8 cellular contexts compared by ENCODE assay signal in genomic region chr10:124992462-124993344, GRCh38. TPM values are rescaled to one million over a fixed set of nuclear protein-coding genes. Genes with fewer than 3 reads are reported as not detected.
DNase-seq lines count a peak whose midpoint lies in the region; ATAC-seq and TF ChIP-seq lines count a peak whose summit lies in the region.

No MANE protein-coding gene starts in this region.

- H2BK120ac ChIP-seq in mesenchymal stem cell (ENCODE audit: low read depth, low read length): no peak overlapping the region

- H2AFZ ChIP-seq in mesenchymal stem cell (ENCODE audit: low read depth, low read length): no peak overlapping the region

- 92 to 93% methylated on average over 14 to 19 of the region's 20 CpGs for WGBS in endodermal cell (ENCODE audit: insufficient coverage in 1 of 2, insufficient read length in 1 of 2), 2 experiments
- WGBS in mesenchymal stem cell: 85% methylated on average over 18 of the region's 20 CpGs

- H3K4me2 ChIP-seq in mesenchymal stem cell (ENCODE audit: low read length, poor library complexity, severe bottlenecking): no peak overlapping the region

- H4K91ac ChIP-seq in mesenchymal stem cell (ENCODE audit: low read length): no peak overlapping the region

- intact Hi-C loops in upper lobe of right lung (cut with DNase I): loop anchor here (10.0 kb wide), 1 partner anchor 52 kb away; no protein-coding TSS in a partner anchor

- H3K36me3 Mint-ChIP-seq in endodermal cell (ENCODE audit: low read depth): peaks cover 90% of the 10 kb centered on the region

- H2BK15ac ChIP-seq in mesenchymal stem cell (ENCODE audit: low read depth, poor library complexity, severe bottlenecking): no peak overlapping the region

- H2BK12ac ChIP-seq in mesenchymal stem cell (ENCODE audit: low read length in 2 of 2): no peak overlapping the region

- no peak overlapping the region for H3K4me3 ChIP-seq in endodermal cell (ENCODE audit: low read length)
- no peak overlapping the region for H3K4me3 ChIP-seq in mesenchymal stem cell (ENCODE audit: insufficient read depth in 1 of 2, low read depth in 1 of 2, low read length in 2 of 2)
- no peak overlapping the region for H3K4me3 ChIP-seq in upper lobe of right lung

- H3K18ac ChIP-seq in mesenchymal stem cell (ENCODE audit: low read depth in 1 of 2, low read length in 2 of 2): no peak overlapping the region

- H3K9me3 Mint-ChIP-seq in endodermal cell: no peaks in the 10 kb centered on the region

- H3K36me3 ChIP-seq in endodermal cell (ENCODE audit: control insufficient read depth, insufficient read depth, low read length): peaks cover 60% of the 10 kb centered on the region
- H3K36me3 ChIP-seq in mesenchymal stem cell (ENCODE audit: control insufficient read depth in 1 of 2, insufficient read depth in 2 of 2, low read depth in 1 of 2, low read length in 2 of 2): peaks cover 75 to 84% of the 10 kb centered on the region in 2 experiments
- peaks cover 94% of the 10 kb centered on the region for H3K36me3 ChIP-seq in upper lobe of right lung

- peak; percentile 19 to 22 for DNase-seq in stimulated activated CD4-positive, alpha-beta T cell treated with anti-CD3 and anti-CD28 coated beads, Interleukin-2, amount 100 ng/mL, for 24 hours
- no peak for DNase-seq in stimulated activated CD4-positive, alpha-beta T cell treated with anti-CD3 and anti-CD28 coated beads, Interleukin-12 subunit alpha, Interleukin-12 subunit beta, amount 100 ng/mL, for 4 hours
- DNase-seq in RPMI7951 (ENCODE audit: low read depth): peak; percentile 56
- peak; percentile 86 for DNase-seq in endodermal cell
- DNase-seq in mesenchymal stem cell: peak; percentile 68
- peak; percentile 66 for DNase-seq in upper lobe of right lung

- H4K8ac ChIP-seq in mesenchymal stem cell (ENCODE audit: low read length): no peak overlapping the region

- H3K4ac ChIP-seq in mesenchymal stem cell (ENCODE audit: low read depth in 1 of 2, low read length in 2 of 2): no peak overlapping the region

- no peak overlapping the region for H3K4me3 Mint-ChIP-seq in endodermal cell

- H3K79me1 ChIP-seq in mesenchymal stem cell (replicated peaks; ENCODE audit: low read length, poor library complexity, severe bottlenecking): peaks cover 29% of the 10 kb centered on the region

- no peak overlapping the region for H3K14ac ChIP-seq in mesenchymal stem cell (ENCODE audit: low read length in 2 of 2)

- no peaks in the 10 kb centered on the region for H3K4me1 ChIP-seq in endodermal cell (ENCODE audit: control insufficient read depth, insufficient read depth, low read length)
- peaks cover 4% of the 10 kb centered on the region for H3K4me1 ChIP-seq in mesenchymal stem cell (ENCODE audit: control insufficient read depth, insufficient read depth, low read depth, low read length)
- no peaks in the 10 kb centered on the region for H3K4me1 ChIP-seq in upper lobe of right lung

- no peak overlapping the region for H3K27ac ChIP-seq in endodermal cell (ENCODE audit: low read depth, low read length)
- no peak overlapping the region for H3K27ac ChIP-seq in mesenchymal stem cell (ENCODE audit: low read length, poor library complexity, severe bottlenecking)
- H3K27ac ChIP-seq in upper lobe of right lung: no peak overlapping the region

- no peak overlapping the region for H2BK5ac ChIP-seq in mesenchymal stem cell (ENCODE audit: low read depth, low read length, poor library complexity, severe bottlenecking)

- no peaks in the 10 kb centered on the region for H3K9me3 ChIP-seq in endodermal cell (ENCODE audit: control insufficient read depth, low read length)
- H3K9me3 ChIP-seq in mesenchymal stem cell (ENCODE audit: control insufficient read depth, low read length): no peaks in the 10 kb centered on the region
- no peaks in the 10 kb centered on the region for H3K9me3 ChIP-seq in upper lobe of right lung

- no peaks in the 10 kb centered on the region for H3K4me1 Mint-ChIP-seq in endodermal cell

- no peak overlapping the region for H2AK5ac ChIP-seq in mesenchymal stem cell (ENCODE audit: low read length, severe bottlenecking)

- peak overlapping the region; percentile 17 for H3K27ac Mint-ChIP-seq in endodermal cell

- no peak overlapping the region for H3K23ac ChIP-seq in mesenchymal stem cell (ENCODE audit: low read length in 2 of 2)

- no peaks in the 10 kb centered on the region for H3K27me3 Mint-ChIP-seq in endodermal cell (ENCODE audit: insufficient read depth)

- ATAC-seq in HG03432 (IDR thresholded peaks at IDR 0.05; ENCODE audit: unreplicated experiment) (peak; percentile 75), upper lobe of right lung (peak; percentile 78), HG03039 (IDR thresholded peaks at IDR 0.05; ENCODE audit: unreplicated experiment) (no peak)

- H3K9ac ChIP-seq in endodermal cell (ENCODE audit: extremely low read depth, low read length, poor library complexity, severe bottlenecking) (no peak overlapping the region), mesenchymal stem cell (ENCODE audit: low read length) (no peak overlapping the region)

- TF ChIP-seq CTCF in endodermal cell (conservative IDR thresholded peaks at IDR 0.05) (peak; percentile 78), upper lobe of right lung (IDR thresholded peaks at IDR 0.05) (peak; percentile 71)

- H3K27me3 ChIP-seq in endodermal cell (ENCODE audit: control insufficient read depth, insufficient read depth, low read length, poor library complexity, severe bottlenecking) (no peaks in the 10 kb centered on the region), mesenchymal stem cell (ENCODE audit: control insufficient read depth in 1 of 2, insufficient read depth in 1 of 2, low read length in 2 of 2) (no peaks in the 10 kb centered on the region), upper lobe of right lung (no peaks in the 10 kb centered on the region)

RNA-seq across cellular contexts. Expression of gene ZRANB1, which starts 50.8 kb away (rescaled TPM):
- 10.8 and 12.4 TPM in 2 replicates for total RNA-seq in RPMI7951 (2014; rRNA removed; shearing (Covaris generic))
- total RNA-seq in endodermal cell (10 to 100 TPM; 26.0 to 26.9 TPM), upper lobe of right lung (20.5 TPM)
- 21.1 TPM for polyA plus RNA-seq in endodermal cell (2013, experiment 1 of 2)
- polyA plus RNA-seq in endodermal cell (2013, experiment 2 of 2): 19.0 TPM
- 17.5 TPM for polyA plus RNA-seq in mesenchymal stem cell (2013, experiment 1 of 2)
- 18.6 TPM for polyA plus RNA-seq in mesenchymal stem cell (2013, experiment 2 of 2)
